In the genomic region with DNA sequence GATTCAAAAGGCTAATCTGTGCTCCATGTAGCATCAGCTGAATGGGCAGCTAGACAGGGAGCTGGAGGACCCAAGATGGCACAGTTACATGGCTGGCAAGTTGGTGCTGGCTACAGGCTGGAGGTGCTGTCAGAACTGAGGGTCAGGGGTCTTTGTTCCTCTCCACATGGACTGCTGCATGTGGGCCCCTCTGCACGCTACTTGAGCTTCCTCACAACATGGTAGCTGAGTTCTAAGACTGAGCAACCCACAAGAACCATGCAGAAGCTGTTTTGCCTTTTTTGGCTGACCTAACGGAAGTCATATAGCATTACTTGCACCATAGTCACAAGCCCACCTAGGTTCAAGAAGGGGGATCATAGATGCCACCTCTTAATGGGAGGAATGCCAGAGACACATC, we compare ENCODE assay signal across 1 cellular context.
TF ChIP-seq lines count a peak whose summit lies in the region.

No MANE protein-coding gene starts in this region.

TF ChIP-seq in SK-N-SH, 30 proteins besides CTCF, POLR2A, EP300 and RAD21 (continued from another document):
- TF ChIP-seq, protein P1, sequence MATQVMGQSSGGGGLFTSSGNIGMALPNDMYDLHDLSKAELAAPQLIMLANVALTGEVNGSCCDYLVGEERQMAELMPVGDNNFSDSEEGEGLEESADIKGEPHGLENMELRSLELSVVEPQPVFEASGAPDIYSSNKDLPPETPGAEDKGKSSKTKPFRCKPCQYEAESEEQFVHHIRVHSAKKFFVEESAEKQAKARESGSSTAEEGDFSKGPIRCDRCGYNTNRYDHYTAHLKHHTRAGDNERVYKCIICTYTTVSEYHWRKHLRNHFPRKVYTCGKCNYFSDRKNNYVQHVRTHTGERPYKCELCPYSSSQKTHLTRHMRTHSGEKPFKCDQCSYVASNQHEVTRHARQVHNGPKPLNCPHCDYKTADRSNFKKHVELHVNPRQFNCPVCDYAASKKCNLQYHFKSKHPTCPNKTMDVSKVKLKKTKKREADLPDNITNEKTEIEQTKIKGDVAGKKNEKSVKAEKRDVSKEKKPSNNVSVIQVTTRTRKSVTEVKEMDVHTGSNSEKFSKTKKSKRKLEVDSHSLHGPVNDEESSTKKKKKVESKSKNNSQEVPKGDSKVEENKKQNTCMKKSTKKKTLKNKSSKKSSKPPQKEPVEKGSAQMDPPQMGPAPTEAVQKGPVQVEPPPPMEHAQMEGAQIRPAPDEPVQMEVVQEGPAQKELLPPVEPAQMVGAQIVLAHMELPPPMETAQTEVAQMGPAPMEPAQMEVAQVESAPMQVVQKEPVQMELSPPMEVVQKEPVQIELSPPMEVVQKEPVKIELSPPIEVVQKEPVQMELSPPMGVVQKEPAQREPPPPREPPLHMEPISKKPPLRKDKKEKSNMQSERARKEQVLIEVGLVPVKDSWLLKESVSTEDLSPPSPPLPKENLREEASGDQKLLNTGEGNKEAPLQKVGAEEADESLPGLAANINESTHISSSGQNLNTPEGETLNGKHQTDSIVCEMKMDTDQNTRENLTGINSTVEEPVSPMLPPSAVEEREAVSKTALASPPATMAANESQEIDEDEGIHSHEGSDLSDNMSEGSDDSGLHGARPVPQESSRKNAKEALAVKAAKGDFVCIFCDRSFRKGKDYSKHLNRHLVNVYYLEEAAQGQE (IDR thresholded peaks at IDR 0.05; ENCODE audit: low read depth, low read length): no peak
- TF ChIP-seq TCF12 (IDR thresholded peaks at IDR 0.05) (no peak), MXI1 (IDR thresholded peaks at IDR 0.05; ENCODE audit: low read depth, low read length) (no peak), JUND (IDR thresholded peaks at IDR 0.05) (no peak), SIN3A (IDR thresholded peaks at IDR 0.05; ENCODE audit: borderline replicate concordance, low read depth, low read length) (no peak), MAX (IDR thresholded peaks at IDR 0.05; ENCODE audit: low read depth) (no peak), FOXJ3 (CRISPR knock-in tag; IDR thresholded peaks at IDR 0.05) (no peak), USF2 (IDR thresholded peaks at IDR 0.05; ENCODE audit: borderline replicate concordance, low read depth, low read length) (no peak)
- TF ChIP-seq, protein P2, sequence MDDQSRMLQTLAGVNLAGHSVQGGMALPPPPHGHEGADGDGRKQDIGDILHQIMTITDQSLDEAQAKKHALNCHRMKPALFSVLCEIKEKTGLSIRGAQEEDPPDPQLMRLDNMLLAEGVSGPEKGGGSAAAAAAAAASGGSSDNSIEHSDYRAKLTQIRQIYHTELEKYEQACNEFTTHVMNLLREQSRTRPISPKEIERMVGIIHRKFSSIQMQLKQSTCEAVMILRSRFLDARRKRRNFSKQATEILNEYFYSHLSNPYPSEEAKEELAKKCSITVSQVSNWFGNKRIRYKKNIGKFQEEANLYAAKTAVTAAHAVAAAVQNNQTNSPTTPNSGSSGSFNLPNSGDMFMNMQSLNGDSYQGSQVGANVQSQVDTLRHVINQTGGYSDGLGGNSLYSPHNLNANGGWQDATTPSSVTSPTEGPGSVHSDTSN (IDR thresholded peaks at IDR 0.05): no peak
- TF ChIP-seq, protein P3, sequence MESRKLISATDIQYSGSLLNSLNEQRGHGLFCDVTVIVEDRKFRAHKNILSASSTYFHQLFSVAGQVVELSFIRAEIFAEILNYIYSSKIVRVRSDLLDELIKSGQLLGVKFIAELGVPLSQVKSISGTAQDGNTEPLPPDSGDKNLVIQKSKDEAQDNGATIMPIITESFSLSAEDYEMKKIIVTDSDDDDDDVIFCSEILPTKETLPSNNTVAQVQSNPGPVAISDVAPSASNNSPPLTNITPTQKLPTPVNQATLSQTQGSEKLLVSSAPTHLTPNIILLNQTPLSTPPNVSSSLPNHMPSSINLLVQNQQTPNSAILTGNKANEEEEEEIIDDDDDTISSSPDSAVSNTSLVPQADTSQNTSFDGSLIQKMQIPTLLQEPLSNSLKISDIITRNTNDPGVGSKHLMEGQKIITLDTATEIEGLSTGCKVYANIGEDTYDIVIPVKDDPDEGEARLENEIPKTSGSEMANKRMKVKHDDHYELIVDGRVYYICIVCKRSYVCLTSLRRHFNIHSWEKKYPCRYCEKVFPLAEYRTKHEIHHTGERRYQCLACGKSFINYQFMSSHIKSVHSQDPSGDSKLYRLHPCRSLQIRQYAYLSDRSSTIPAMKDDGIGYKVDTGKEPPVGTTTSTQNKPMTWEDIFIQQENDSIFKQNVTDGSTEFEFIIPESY (IDR thresholded peaks at IDR 0.05; ENCODE audit: borderline replicate concordance, low read depth): no peak
TF ChIP-seq in SK-N-SH: peak in this region for 0.
